1 cellular context compared by ENCODE assay signal in genomic region chr6:72894091-72894490, GRCh38.
TF ChIP-seq lines count a peak whose summit lies in the region.

No MANE protein-coding gene starts in this region.

TF ChIP-seq in HEK293, 187 proteins besides CTCF, POLR2A, EP300 and RAD21 (continued from another document):
- TF ChIP-seq ZNF518A (tag by site-specific recombination; conservative IDR thresholded peaks at IDR 0.05; ENCODE audit: low read depth) = no peak
- no peak for TF ChIP-seq ZNF37A (tag by site-specific recombination; IDR thresholded peaks at IDR 0.05)
TF ChIP-seq in HEK293: peak in this region for 1.
